8 cellular contexts compared by ENCODE assay signal in the genomic region with DNA sequence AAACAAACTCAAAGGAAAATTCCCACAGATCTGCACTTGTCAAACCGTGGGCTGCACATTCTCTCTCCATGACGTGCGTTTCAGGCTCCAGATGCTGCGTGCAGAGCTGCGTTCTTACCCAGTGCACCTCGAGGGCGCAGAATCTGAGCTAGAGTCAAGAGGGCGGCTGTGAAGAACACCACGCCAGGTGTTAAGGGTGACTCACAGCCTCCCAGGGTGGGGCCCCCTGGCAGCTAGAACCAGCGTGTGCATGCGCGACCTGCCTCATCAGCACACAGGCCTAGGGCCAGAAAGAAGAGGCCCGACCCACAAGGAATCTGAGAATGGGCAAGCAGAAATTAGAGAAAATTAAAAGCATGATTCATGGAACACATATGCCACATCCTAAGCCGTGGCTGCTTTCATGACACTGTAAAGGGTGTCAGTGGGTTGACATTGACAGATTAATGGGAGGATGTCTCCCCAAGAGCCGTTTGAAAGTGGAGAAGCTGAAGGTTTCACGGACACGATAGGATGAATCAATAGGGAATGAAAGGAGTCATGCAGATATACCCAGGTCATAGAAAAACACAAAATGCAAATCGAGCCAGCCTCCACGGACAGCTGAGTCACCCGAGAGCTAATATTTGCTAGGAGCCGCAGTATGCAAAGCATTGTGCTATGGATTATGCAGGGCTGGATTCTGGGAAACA. TPM values are rescaled to one million over a fixed set of nuclear protein-coding genes. Genes with fewer than 3 reads are reported as not detected.
A peak's percentile ranks its signal among the peaks of the same experiment; 100 is the strongest.
DNase-seq lines count a peak whose midpoint lies in the region; ATAC-seq and TF ChIP-seq lines count a peak whose summit lies in the region.

No MANE protein-coding gene starts in this region.

- H3K4me1 ChIP-seq in PC-3 (ENCODE audit: insufficient read depth, low read length) (peaks cover 47% of the 10 kb centered on the region), thymus (ENCODE audit: control insufficient read depth, insufficient read depth, low read length) (no peaks in the 10 kb centered on the region)

- WGBS in thymus, result 94% methylated on average over 21 of the region's 21 CpGs

- CTCF ChIA-PET in PC-3 (lab: Charles Lee), result interaction anchor here (0.5 to 1.1 kb wide), 4 partner anchors 12 to 58 kb away, joined by 4 to 12 read pairs (median 6); no protein-coding TSS in a partner anchor

- POLR2A ChIA-PET in PC-3 (lab: Charles Lee; ENCODE audit: unreplicated experiment), result interaction anchor here (0.5 to 1.0 kb wide), 7 partner anchors 13 to 577 kb away, joined by 3 to 5 read pairs (median 3); no protein-coding TSS in a partner anchor

- H3F3A ChIP-seq in PC-3 (ENCODE audit: low read length, unreplicated experiment), result peaks cover 4% of the 10 kb centered on the region

- H3K27ac ChIP-seq in PC-3 (ENCODE audit: low read length) (peak overlapping the region; percentile 92), thymus (ENCODE audit: low read depth) (peak overlapping the region; percentile 52)

- no peak for TF ChIP-seq CTCF in PC-3 (conservative IDR thresholded peaks at IDR 0.05; ENCODE audit: low read depth, low read length)
- TF ChIP-seq CTCF in foreskin fibroblast (IDR thresholded peaks at IDR 0.05; ENCODE audit: low read depth, low read length), result no peak

- no peaks in the 10 kb centered on the region for H3K79me2 ChIP-seq in PC-3 (ENCODE audit: low read length)

- H3K4me3 ChIP-seq in PC-3 (ENCODE audit: low read length) (peak overlapping the region; percentile 39), foreskin fibroblast (ENCODE audit: low read depth in 1 of 2, low read length in 2 of 2) (peak overlapping the region in 1 of 2 donors; percentile 21), thymus (ENCODE audit: low read length) (no peak overlapping the region)

- ATAC-seq in PC-3, result peak; percentile 88
- ATAC-seq in HG03139 (IDR thresholded peaks at IDR 0.05; ENCODE audit: unreplicated experiment), result no peak

- no peaks in the 10 kb centered on the region for H3K36me3 ChIP-seq in PC-3 (ENCODE audit: low read depth, low read length)
- no peaks in the 10 kb centered on the region for H3K36me3 ChIP-seq in thymus (ENCODE audit: control insufficient read depth, insufficient read depth)

- BruUV-seq in PC-3 (replicated peaks; lab: Mats Ljungman, UMichigan), result TSS peak; percentile 49

- H2AFZ ChIP-seq in PC-3 (ENCODE audit: low read length), result peak overlapping the region; percentile 29

- DNase-seq in HT1080 (ENCODE audit: low read depth) (peak; percentile 95), PC-3 (peak; percentile 98), foreskin fibroblast (peak; percentile 98), T-helper 9 cell (no peak), activated T-cell treated with anti-CD3 and anti-CD28 coated beads for 4 hours (no peak)
- DNase-seq in stimulated activated CD8-positive, alpha-beta memory T cell treated with anti-CD3 and anti-CD28 coated beads, Interleukin-4, amount 100 ng/mL, for 48 hours, result no peak

- H4K20me1 ChIP-seq in PC-3 (ENCODE audit: low read length), result no peaks in the 10 kb centered on the region

- intact Hi-C loops in PC-3 (cut with micrococcal nuclease), result loop anchor here (1.0 to 2.0 kb wide), 5 partner anchors 11 to 189 kb away; no protein-coding TSS in a partner anchor

- no peaks in the 10 kb centered on the region for H3K27me3 ChIP-seq in PC-3 (ENCODE audit: low read length)
- no peaks in the 10 kb centered on the region for H3K27me3 ChIP-seq in thymus (ENCODE audit: control insufficient read depth, insufficient read depth)

- peak overlapping the region; percentile 67 for H3K9ac ChIP-seq in PC-3 (ENCODE audit: low read length)

- peak overlapping the region; percentile 70 for H3K4me2 ChIP-seq in PC-3 (ENCODE audit: low read length)

- H3K9me3 ChIP-seq in PC-3 (ENCODE audit: low read length) (no peaks in the 10 kb centered on the region), thymus (ENCODE audit: control insufficient read depth) (no peaks in the 10 kb centered on the region)

- H3K9me2 ChIP-seq in PC-3 (replicated peaks; ENCODE audit: low read length), result no peaks in the 10 kb centered on the region

RNA-seq across cellular contexts. Expression of a gene that starts 29.0 kb away (rescaled TPM):
- total RNA-seq in HT1080 (2014; rRNA removed; shearing (Covaris generic)), result 0.16 TPM in 1 of 2 replicates, not detected in the other
- polyA plus RNA-seq in HT1080 (2015; cell fraction: cytosol; rRNA removed), result not detected in 2 replicates
- not detected in 2 replicates for polyA plus RNA-seq in HT1080 (2015; cell fraction: nucleus; rRNA removed)
- total RNA-seq in PC-3 (2014; rRNA removed), result not detected in 2 replicates
- polyA plus RNA-seq in thymus, result 1.1 TPM

Comparison
In these comparisons a context has a peak if more than half of its experiments do, and no peak if none do; other contexts are left out.
1. DNase-seq: peak in HT1080 (single experiment), PC-3 (single experiment) and foreskin fibroblast (2 of 2); none in stimulated activated CD8-positive, alpha-beta memory T cell treated with anti-CD3 and anti-CD28 coated beads, Interleukin-4, amount 100 ng/mL, for 48 hours (single experiment), T-helper 9 cell (single experiment) and activated T-cell treated with anti-CD3 and anti-CD28 coated beads for 4 hours (single experiment).